24 cellular contexts compared by ENCODE assay signal in the genomic region with DNA sequence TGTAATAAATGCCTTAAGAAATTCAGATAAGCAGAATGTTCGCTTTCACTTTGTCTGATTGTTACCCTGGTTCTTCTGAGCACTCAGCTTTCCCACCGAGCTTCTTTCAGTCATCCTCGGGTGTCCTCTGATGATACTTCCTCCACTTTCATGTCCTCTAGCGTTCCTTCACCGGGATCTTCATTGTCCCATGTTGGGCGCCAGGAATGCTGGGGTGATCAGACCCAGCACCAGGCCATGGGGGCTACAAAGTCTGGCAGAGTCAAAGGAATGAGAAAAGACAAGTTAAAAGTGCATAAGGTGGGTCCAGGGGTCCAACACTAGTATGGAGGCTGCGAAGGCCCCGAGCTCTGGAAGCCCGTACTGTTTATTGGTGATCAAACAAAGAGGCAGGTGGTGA. TPM values are rescaled to one million over a fixed set of nuclear protein-coding genes. Genes with fewer than 3 reads are reported as not detected.
DNase-seq lines count a peak whose midpoint lies in the region; ATAC-seq, FAIRE-seq and TF ChIP-seq lines count a peak whose summit lies in the region.
"Had no signal": no experiment of that assay in that cellular context is flagged by ENCODE, and none has a peak within 500 bp of the region (broad histone marks: within the 10 kb centered on the region; RNA-seq: fewer than 3 reads in every experiment).

No MANE protein-coding gene starts in this region.

- H3K9me3 ChIP-seq in K562 (replicated peaks; ENCODE audit: control insufficient read depth, insufficient read depth, low read depth, low read length) (peaks cover 13% of the 10 kb centered on the region), kidney (ENCODE audit: control insufficient read depth in 1 of 2, low read length in 2 of 2) (peaks cover 0 to 8% of the 10 kb centered on the region in 2 donors)
- H3K9me3 ChIP-seq: BE2C had no signal

- no peaks in the 10 kb centered on the region for H3K27me3 ChIP-seq in K562 (ENCODE audit: control insufficient read depth in 2 of 2, insufficient read depth in 2 of 2, low read length in 2 of 2)
- H3K27me3 ChIP-seq: BE2C, BLaER1 had no signal

- peaks cover 0 to 5% of the 10 kb centered on the region in 2 experiments; a peak in 2 of 5 replicates for H3K4me1 ChIP-seq in K562 (replicated peaks in 1 of 2; ENCODE audit: control insufficient read depth in 2 of 2, insufficient read depth in 2 of 2, low read length in 2 of 2)
- no peaks in the 10 kb centered on the region for H3K4me1 ChIP-seq in kidney (ENCODE audit: control insufficient read depth in 1 of 2, insufficient read depth in 1 of 2, low read depth in 1 of 2, low read length in 2 of 2)
- H3K4me1 ChIP-seq: BE2C had no signal

- CTCF ChIA-PET in K562 (lab: Yijun Ruan, JAX; ENCODE audit: low intra/inter-chr PET ratio), result no interaction called here

- DNase-seq in K562 (ENCODE audit: extremely low read depth in 1 of 4, low spot score in 3 of 4) (no peak), kidney (peak; percentile 8), head of caudate nucleus (no peak), D721Med (ENCODE audit: insufficient read length, low spot score) (no peak), NCI-H748 (lab: John Stamatoyannopoulos, UW; ENCODE audit: unreplicated experiment) (no peak)
- no peak for DNase-seq in stimulated activated naive B cell treated with anti-CD40 and anti-IgM and Interleukin-4, amounts not matched to agents 10 μg/mL and 1 μg/mL and 100 μg/mL, for 72 hours
- DNase-seq: 8988T; ACHN; BE2C; C1 segment of cervical spinal cord; CD4-positive, alpha-beta memory T cell; CD4-positive, CD25-positive, alpha-beta regulatory T cell; CD8-positive, alpha-beta memory T cell; COR-L47; DMS79 treated with DMSO at 0.1 percent for 48 hours; GF-D8 had no signal

- no peaks in the 10 kb centered on the region for H3K79me2 ChIP-seq in K562 (ENCODE audit: control insufficient read depth, insufficient read depth, low read length)

- H3K36me3 Mint-ChIP-seq in stimulated activated naive B cell treated with anti-CD40 and anti-IgM and Interleukin-4, amounts not matched to agents 10 μg/mL and 1 μg/mL and 100 μg/mL, for 72 hours, result peaks cover 8 to 14% of the 10 kb centered on the region in 2 donors
- H3K36me3 Mint-ChIP-seq: CD4-positive, CD25-positive, alpha-beta regulatory T cell had no signal

- H3K4me2 ChIP-seq in K562 (ENCODE audit: insufficient read depth, low read length), result no peak overlapping the region
- H3K4me2 ChIP-seq: BLaER1 had no signal

- BruUV-seq in K562 (replicated peaks; lab: Mats Ljungman, UMichigan), result no TSS peak

- no peak for FAIRE-seq in K562 (lab: Jason Lieb, UNC)
- no peak for FAIRE-seq in kidney (lab: Jason Lieb, UNC)
- FAIRE-seq in D721Med (lab: Jason Lieb, UNC), result no peak
- FAIRE-seq: A204.1, G401.6, GM12892, GM18507 had no signal

- H4K20me1 ChIP-seq in K562 (replicated peaks; ENCODE audit: control insufficient read depth, insufficient read depth, low read length), result no peaks in the 10 kb centered on the region
- H4K20me1 ChIP-seq: BLaER1 had no signal

- H3K9me3 Mint-ChIP-seq in stimulated activated naive B cell treated with anti-CD40 and anti-IgM and Interleukin-4, amounts not matched to agents 10 μg/mL and 1 μg/mL and 100 μg/mL, for 72 hours, result peaks cover 10 to 15% of the 10 kb centered on the region in 2 donors

- H3K4me1 Mint-ChIP-seq in stimulated activated naive B cell treated with anti-CD40 and anti-IgM and Interleukin-4, amounts not matched to agents 10 μg/mL and 1 μg/mL and 100 μg/mL, for 72 hours, result peaks cover 3 to 17% of the 10 kb centered on the region in 2 donors
- H3K4me1 Mint-ChIP-seq: CD4-positive, alpha-beta memory T cell had no signal

- intact Hi-C loops in K562 (cut with micrococcal nuclease) (no loop called here), kidney (cut with DNase I) (no loop called here), head of caudate nucleus (cut with DNase I) (no loop called here)

- TF ChIP-seq EP300 in K562 (IDR thresholded peaks at IDR 0.05; ENCODE audit: low read length), result no peak

- no peak for ATAC-seq in K562
- no peak for ATAC-seq in stimulated activated naive B cell treated with anti-CD40 and anti-IgM and Interleukin-4, amounts not matched to agents 10 μg/mL and 1 μg/mL and 100 μg/mL, for 72 hours (replicated peaks)

- no peak overlapping the region for H2AFZ ChIP-seq in K562 (ENCODE audit: low read depth, low read length)

- no peak overlapping the region for H3K4me3 Mint-ChIP-seq in stimulated activated naive B cell treated with anti-CD40 and anti-IgM and Interleukin-4, amounts not matched to agents 10 μg/mL and 1 μg/mL and 100 μg/mL, for 72 hours
- H3K4me3 Mint-ChIP-seq: CD14-positive monocyte; CD4-positive, alpha-beta memory T cell; CD4-positive, CD25-positive, alpha-beta regulatory T cell; CD8-positive, alpha-beta memory T cell had no signal

- H3K4me3 ChIP-seq in K562, result no peak overlapping the region
- H3K4me3 ChIP-seq in kidney (ENCODE audit: low read length in 2 of 2), result no peak overlapping the region
- H3K4me3 ChIP-seq: BLaER1 had no signal

- H3K27me3 Mint-ChIP-seq in stimulated activated naive B cell treated with anti-CD40 and anti-IgM and Interleukin-4, amounts not matched to agents 10 μg/mL and 1 μg/mL and 100 μg/mL, for 72 hours, result no peaks in the 10 kb centered on the region
- H3K27me3 Mint-ChIP-seq: CD4-positive, CD25-positive, alpha-beta regulatory T cell; CD8-positive, alpha-beta memory T cell had no signal

- POLR2A ChIA-PET in K562 (lab: Yijun Ruan, JAX), result no interaction called here

- in situ Hi-C loops in K562 (cut with MboI), result no loop called here

- TF ChIP-seq POLR2A in K562 (conservative IDR thresholded peaks at IDR 0.05), result no peak

- H3K9me1 ChIP-seq in K562 (ENCODE audit: control insufficient read depth, insufficient read depth, low read length), result no peaks in the 10 kb centered on the region

- peak overlapping the region; percentile 16 for H3K27ac Mint-ChIP-seq in stimulated activated naive B cell treated with anti-CD40 and anti-IgM and Interleukin-4, amounts not matched to agents 10 μg/mL and 1 μg/mL and 100 μg/mL, for 72 hours
- H3K27ac Mint-ChIP-seq: CD14-positive monocyte; CD4-positive, CD25-positive, alpha-beta regulatory T cell; CD8-positive, alpha-beta memory T cell had no signal

- H3K36me3 ChIP-seq in K562 (ENCODE audit: control insufficient read depth, insufficient read depth, low read length) (peaks cover 4% of the 10 kb centered on the region), kidney (ENCODE audit: control insufficient read depth in 1 of 2, insufficient read depth in 2 of 2, low read length in 2 of 2) (no peaks in the 10 kb centered on the region)
- H3K36me3 ChIP-seq: BE2C had no signal

- H3K9ac ChIP-seq in K562 (ENCODE audit: insufficient read depth in 1 of 2, low read depth in 2 of 2, low read length in 2 of 2) (no peak overlapping the region), kidney (ENCODE audit: low read length in 2 of 2) (no peak overlapping the region)
- H3K9ac ChIP-seq: BLaER1 had no signal

- no peak for TF ChIP-seq CTCF in K562 (IDR thresholded peaks at IDR 0.05 in 2 of 3, conservative IDR thresholded peaks at IDR 0.05 in 1 of 3; ENCODE audit: insufficient read depth in 2 of 3, low read depth in 1 of 3, low read length in 3 of 3)
- no peak for TF ChIP-seq CTCF in kidney (IDR thresholded peaks at IDR 0.05; ENCODE audit: borderline replicate concordance, extremely low read depth, insufficient read depth)
- TF ChIP-seq CTCF in D721Med (IDR thresholded peaks at IDR 0.05; ENCODE audit: insufficient read depth, missing control alignments), result no peak

- no peak overlapping the region for H3K27ac ChIP-seq in K562 (ENCODE audit: extremely low read depth, low read depth, low read length)
- no peak overlapping the region for H3K27ac ChIP-seq in kidney (ENCODE audit: low read depth in 2 of 2, low read length in 2 of 2)
- H3K27ac ChIP-seq: BLaER1 had no signal

- TF ChIP-seq RAD21 in K562 (CRISPR knock-in tag; conservative IDR thresholded peaks at IDR 0.05 in 1 of 2, IDR thresholded peaks at IDR 0.05 in 1 of 2), result no peak

- 63% methylated on average over 9 of the region's 9 CpGs for WGBS in K562 (ENCODE audit: insufficient coverage, low coverage, missing lambda C conversion rate)

RNA-seq across cellular contexts. Expression of a gene that starts 11.7 kb away (rescaled TPM):
- 0.53 TPM in 1 of 2 replicates, not detected in the other for total RNA-seq in K562 (2011; cell fraction: chromatin; rRNA removed; ENCODE audit: low replicate concordance)
- total RNA-seq in K562 (2011; cell fraction: nucleolus; rRNA removed), result 0.26 and 0.67 TPM in 2 replicates
- total RNA-seq in K562 (2011; cell fraction: nucleoplasm; rRNA removed), result 0.29 and 1.4 TPM in 2 replicates
- total RNA-seq in K562 (2014; rRNA removed) (1.7 and 2.0 TPM in 2 replicates), K562 (2014; rRNA removed; fragmentation: Illumina TruSeq; extraction: Trizol) (0.48 and 0.69 TPM in 2 replicates), K562 (2015; rRNA removed; fragmentation: Illumina TruSeq; extraction: Trizol) (0.57 and 0.98 TPM in 2 replicates), K562 (2021) (2.9 and 3.1 TPM in 2 replicates), kidney (not detected)
- polyA plus RNA-seq in K562 (2011; rRNA removed) (0.35 and 0.38 TPM in 2 replicates), K562 (2014; fragmentation: Illumina TruSeq; extraction: Trizol) (3.8 and 5.0 TPM in 2 replicates), K562 (2014; fragmentation: Nextera tagmentation; extraction: Ambion mirVana) (under 1 TPM; 0.63 to 0.66 TPM), K562 (2014; rRNA removed) (0.20 and 0.91 TPM in 2 replicates), kidney (ENCODE audit: insufficient read depth, low read depth, low replicate concordance) (not detected)
- polyA plus RNA-seq in K562 (2011; cell fraction: cytosol; rRNA removed), result 0.49 and 0.62 TPM in 2 replicates
- 0.41 and 0.44 TPM in 2 replicates for polyA plus RNA-seq in K562 (2011; cell fraction: nucleus; rRNA removed)
- polyA plus RNA-seq in K562 (2012), result 3.1 and 3.6 TPM in 2 replicates
- polyA minus RNA-seq in K562 (2011; rRNA and poly(A)+ RNA removed), result 0.81 and 1.4 TPM in 2 replicates
- polyA minus RNA-seq in K562 (2011; cell fraction: cytosol; rRNA and poly(A)+ RNA removed), result 2.7 and 2.8 TPM in 2 replicates
- polyA minus RNA-seq in K562 (2011; cell fraction: nucleus; rRNA and poly(A)+ RNA removed), result 0.13 and 0.33 TPM in 2 replicates
- total RNA-seq: A673; CD4-positive, alpha-beta memory T cell; CD4-positive, CD25-positive, alpha-beta regulatory T cell; CD8-positive, alpha-beta memory T cell had no signal
- polyA plus RNA-seq: AG04450; CD14-positive monocyte; CD4-positive, alpha-beta memory T cell; CD4-positive, CD25-positive, alpha-beta regulatory T cell; CD8-positive, alpha-beta memory T cell had no signal

RNA-seq across cellular contexts. Expression of a gene that starts 14.3 kb away (rescaled TPM):
- total RNA-seq in K562 (2011; cell fraction: chromatin; rRNA removed; ENCODE audit: low replicate concordance), result not detected in 2 replicates
- total RNA-seq in K562 (2011; cell fraction: nucleolus; rRNA removed), result not detected in 2 replicates
- not detected in 2 replicates for total RNA-seq in K562 (2011; cell fraction: nucleoplasm; rRNA removed)
- total RNA-seq in K562 (2014; rRNA removed) (0.29 and 0.45 TPM in 2 replicates), K562 (2014; rRNA removed; fragmentation: Illumina TruSeq; extraction: Trizol) (0.18 TPM in 1 of 2 replicates, not detected in the other), K562 (2015; rRNA removed; fragmentation: Illumina TruSeq; extraction: Trizol) (not detected in 2 replicates), K562 (2021) (not detected in 2 replicates), kidney (not detected)
- polyA plus RNA-seq in K562 (2011; rRNA removed) (not detected in 2 replicates), K562 (2014; fragmentation: Illumina TruSeq; extraction: Trizol) (not detected in 2 replicates), K562 (2014; fragmentation: Nextera tagmentation; extraction: Ambion mirVana) (under 1 TPM; 0.07 to 0.18 TPM), K562 (2014; rRNA removed) (0.27 and 0.28 TPM in 2 replicates), kidney (ENCODE audit: insufficient read depth, low read depth, low replicate concordance) (not detected)
- polyA plus RNA-seq in K562 (2011; cell fraction: cytosol; rRNA removed), result 0.09 TPM in 1 of 2 replicates, not detected in the other
- polyA plus RNA-seq in K562 (2011; cell fraction: nucleus; rRNA removed), result 0.18 TPM in 1 of 2 replicates, not detected in the other
- polyA plus RNA-seq in K562 (2012), result not detected in 2 replicates
- not detected in 2 replicates for polyA minus RNA-seq in K562 (2011; rRNA and poly(A)+ RNA removed)
- polyA minus RNA-seq in K562 (2011; cell fraction: cytosol; rRNA and poly(A)+ RNA removed), result not detected in 2 replicates
- not detected in 2 replicates for polyA minus RNA-seq in K562 (2011; cell fraction: nucleus; rRNA and poly(A)+ RNA removed)
- total RNA-seq: A673; CD4-positive, alpha-beta memory T cell; CD4-positive, CD25-positive, alpha-beta regulatory T cell had no signal
- polyA plus RNA-seq: AG04450; CD14-positive monocyte; CD4-positive, alpha-beta memory T cell; CD4-positive, CD25-positive, alpha-beta regulatory T cell had no signal

RNA-seq across cellular contexts. Expression of a gene that starts 15.3 kb away (rescaled TPM):
- total RNA-seq in K562 (2011; cell fraction: chromatin; rRNA removed; ENCODE audit: low replicate concordance), result 0.35 TPM in 1 of 2 replicates, not detected in the other
- 0.17 TPM in 1 of 2 replicates, not detected in the other for total RNA-seq in K562 (2011; cell fraction: nucleolus; rRNA removed)
- not detected in 2 replicates for total RNA-seq in K562 (2011; cell fraction: nucleoplasm; rRNA removed)
- 0.57 and 1.1 TPM in 2 replicates for total RNA-seq in K562 (2014; rRNA removed)
- total RNA-seq in K562 (2014; rRNA removed; fragmentation: Illumina TruSeq; extraction: Trizol), result 0.26 and 0.33 TPM in 2 replicates
- total RNA-seq in K562 (2015; rRNA removed; fragmentation: Illumina TruSeq; extraction: Trizol), result 1.8 and 2.2 TPM in 2 replicates
- 0.58 and 0.95 TPM in 2 replicates for total RNA-seq in K562 (2021)
- polyA plus RNA-seq in K562 (2011; rRNA removed), result 0.39 and 1.2 TPM in 2 replicates
- polyA plus RNA-seq in K562 (2011; cell fraction: cytosol; rRNA removed), result 0.66 and 1.7 TPM in 2 replicates
- 0.97 and 2.9 TPM in 2 replicates for polyA plus RNA-seq in K562 (2011; cell fraction: nucleus; rRNA removed)
- polyA plus RNA-seq in K562 (2012), result 1.9 and 2.9 TPM in 2 replicates
- 0.78 and 0.82 TPM in 2 replicates for polyA plus RNA-seq in K562 (2014; fragmentation: Illumina TruSeq; extraction: Trizol)
- under 1 TPM; 0.10 TPM for polyA plus RNA-seq in K562 (2014; fragmentation: Nextera tagmentation; extraction: Ambion mirVana)
- 0.97 and 1.3 TPM in 2 replicates for polyA plus RNA-seq in K562 (2014; rRNA removed)
- polyA minus RNA-seq in K562 (2011; rRNA and poly(A)+ RNA removed), result 0.46 and 0.54 TPM in 2 replicates
- 0.48 and 0.73 TPM in 2 replicates for polyA minus RNA-seq in K562 (2011; cell fraction: cytosol; rRNA and poly(A)+ RNA removed)
- polyA minus RNA-seq in K562 (2011; cell fraction: nucleus; rRNA and poly(A)+ RNA removed), result 1.9 TPM in 1 of 2 replicates, not detected in the other
- 33.8 TPM for total RNA-seq in kidney
- polyA plus RNA-seq in kidney (ENCODE audit: insufficient read depth, low read depth, low replicate concordance), result 0.34 TPM
- total RNA-seq: A673 had no signal
- polyA plus RNA-seq: AG04450 had no signal

RNA-seq across cellular contexts. Expression of a gene that starts 29.7 kb away (rescaled TPM):
- not detected in 2 replicates for total RNA-seq in K562 (2011; cell fraction: chromatin; rRNA removed; ENCODE audit: low replicate concordance)
- total RNA-seq in K562 (2011; cell fraction: nucleolus; rRNA removed), result 1.5 TPM in 1 of 2 replicates, not detected in the other
- total RNA-seq in K562 (2011; cell fraction: nucleoplasm; rRNA removed), result 0.81 TPM in 1 of 2 replicates, not detected in the other
- not detected in 2 replicates for total RNA-seq in K562 (2014; rRNA removed)
- not detected in 2 replicates for total RNA-seq in K562 (2014; rRNA removed; fragmentation: Illumina TruSeq; extraction: Trizol)
- total RNA-seq in K562 (2015; rRNA removed; fragmentation: Illumina TruSeq; extraction: Trizol), result 0.34 and 0.62 TPM in 2 replicates
- 0.47 and 0.51 TPM in 2 replicates for total RNA-seq in K562 (2021)
- 0.33 and 0.46 TPM in 2 replicates for polyA plus RNA-seq in K562 (2011; rRNA removed)
- polyA plus RNA-seq in K562 (2011; cell fraction: cytosol; rRNA removed), result 0.59 and 1.3 TPM in 2 replicates
- polyA plus RNA-seq in K562 (2011; cell fraction: nucleus; rRNA removed), result 0.39 and 0.64 TPM in 2 replicates
- 1.7 and 1.8 TPM in 2 replicates for polyA plus RNA-seq in K562 (2012)
- polyA plus RNA-seq in K562 (2014; fragmentation: Illumina TruSeq; extraction: Trizol), result 0.30 and 0.57 TPM in 2 replicates
- polyA plus RNA-seq in K562 (2014; fragmentation: Nextera tagmentation; extraction: Ambion mirVana), result under 1 TPM; 0.67 to 0.70 TPM
- 0.44 and 1.5 TPM in 2 replicates for polyA plus RNA-seq in K562 (2014; rRNA removed)
- 0.25 TPM in 1 of 2 replicates, not detected in the other for polyA minus RNA-seq in K562 (2011; rRNA and poly(A)+ RNA removed)
- not detected in 2 replicates for polyA minus RNA-seq in K562 (2011; cell fraction: cytosol; rRNA and poly(A)+ RNA removed)
- polyA minus RNA-seq in K562 (2011; cell fraction: nucleus; rRNA and poly(A)+ RNA removed), result not detected in 2 replicates
- 7.9 TPM for total RNA-seq in kidney
- polyA plus RNA-seq in kidney (ENCODE audit: insufficient read depth, low read depth, low replicate concordance), result 3.5 TPM
- total RNA-seq: A673 had no signal
- polyA plus RNA-seq: AG04450 had no signal

RNA-seq across cellular contexts. Expression of a gene that starts 33.3 kb away (rescaled TPM):
- total RNA-seq in K562 (2011; cell fraction: chromatin; rRNA removed; ENCODE audit: low replicate concordance), result not detected in 2 replicates
- total RNA-seq in K562 (2011; cell fraction: nucleolus; rRNA removed), result not detected in 2 replicates
- total RNA-seq in K562 (2011; cell fraction: nucleoplasm; rRNA removed), result not detected in 2 replicates
- total RNA-seq in K562 (2014; rRNA removed) (not detected in 2 replicates), K562 (2014; rRNA removed; fragmentation: Illumina TruSeq; extraction: Trizol) (0.51 and 0.62 TPM in 2 replicates), K562 (2015; rRNA removed; fragmentation: Illumina TruSeq; extraction: Trizol) (0.98 and 1.6 TPM in 2 replicates), K562 (2021) (2.2 and 4.0 TPM in 2 replicates), kidney (1.1 TPM)
- polyA plus RNA-seq in K562 (2011; rRNA removed) (0.45 and 0.76 TPM in 2 replicates), K562 (2014; fragmentation: Illumina TruSeq; extraction: Trizol) (not detected in 2 replicates), K562 (2014; fragmentation: Nextera tagmentation; extraction: Ambion mirVana) (1 to 10 TPM in 1 of 2 experiments, under 1 TPM in 1; 0.84 to 2.0 TPM), K562 (2014; rRNA removed) (not detected in 2 replicates), kidney (ENCODE audit: insufficient read depth, low read depth, low replicate concordance) (6.9 TPM)
- polyA plus RNA-seq in K562 (2011; cell fraction: cytosol; rRNA removed), result 0.70 TPM in 1 of 2 replicates, not detected in the other
- polyA plus RNA-seq in K562 (2011; cell fraction: nucleus; rRNA removed), result 2.1 and 2.8 TPM in 2 replicates
- polyA plus RNA-seq in K562 (2012), result 2.6 and 2.7 TPM in 2 replicates
- not detected in 2 replicates for polyA minus RNA-seq in K562 (2011; rRNA and poly(A)+ RNA removed)
- polyA minus RNA-seq in K562 (2011; cell fraction: cytosol; rRNA and poly(A)+ RNA removed), result not detected in 2 replicates
- not detected in 2 replicates for polyA minus RNA-seq in K562 (2011; cell fraction: nucleus; rRNA and poly(A)+ RNA removed)
- total RNA-seq: A673; CD4-positive, CD25-positive, alpha-beta regulatory T cell had no signal
- polyA plus RNA-seq: AG04450; CD14-positive monocyte; CD4-positive, alpha-beta memory T cell had no signal

Comparison
In these comparisons a context has a peak if more than half of its experiments do, and no peak if none do; other contexts are left out.
1. RNA of a gene that starts 15.3 kb away (total RNA-seq): 33.8 TPM in kidney (single experiment); 0.17 to 2.2 TPM in K562; every median in the first group is over 10 times any median in the second.